Comparison of ENCODE assay signal across 18 cellular contexts in genomic region chr2:213085538-213085937, GRCh38.
A peak's percentile ranks its signal among the peaks of the same experiment; 100 is the strongest.
DNase-seq lines count a peak whose midpoint lies in the region; ATAC-seq and FAIRE-seq lines count a peak whose summit lies in the region.
"Had no signal": no experiment of that assay in that cellular context is flagged by ENCODE, and none has a peak within 500 bp of the region (broad histone marks: within the 10 kb centered on the region; RNA-seq: fewer than 3 reads in every experiment).

No MANE protein-coding gene starts in this region.

- no peaks in the 10 kb centered on the region for H3K9me3 ChIP-seq in SJSA1 (replicated peaks)
- no peaks in the 10 kb centered on the region for H3K9me3 ChIP-seq in mesodermal cell (ENCODE audit: control insufficient read depth, low read length)
- no peaks in the 10 kb centered on the region for H3K9me3 ChIP-seq in small intestine (ENCODE audit: control insufficient read depth, low read depth)
- H3K9me3 ChIP-seq: HAP-1 had no signal

- H3K27ac Mint-ChIP-seq in activated T-cell treated with anti-CD3 and anti-CD28 coated beads, Interleukin-2, amount 50 U/mL, for 72 hours, result peak overlapping the region; percentile 25
- H3K27ac Mint-ChIP-seq in activated naive CD4-positive, alpha-beta T cell treated with anti-CD3 and anti-CD28 coated beads, Interleukin-2, amount 50 U/mL, for 72 hours, result no peak overlapping the region

- no peaks in the 10 kb centered on the region for H3K27me3 Mint-ChIP-seq in activated T-cell treated with anti-CD3 and anti-CD28 coated beads, Interleukin-2, amount 50 U/mL, for 72 hours (ENCODE audit: low read depth)

- peak overlapping the region; percentile 54 for H3K27ac ChIP-seq in SJSA1
- H3K27ac ChIP-seq in mesodermal cell (ENCODE audit: low read depth, low read length, severe bottlenecking), result peak overlapping the region; percentile 76
- no peak overlapping the region for H3K27ac ChIP-seq in small intestine (ENCODE audit: low read depth in 1 of 2, low read length in 1 of 2)

- no peak overlapping the region for H3K4me3 ChIP-seq in SJSA1
- H3K4me3 ChIP-seq in mesodermal cell (ENCODE audit: extremely low read depth, insufficient read depth, low read length, poor library complexity, severe bottlenecking), result no peak overlapping the region
- no peak overlapping the region for H3K4me3 ChIP-seq in small intestine (ENCODE audit: low read depth in 1 of 2, low read length in 2 of 2)
- H3K4me3 ChIP-seq: HAP-1 had no signal

- H3K36me3 ChIP-seq in SJSA1, result no peaks in the 10 kb centered on the region
- no peaks in the 10 kb centered on the region for H3K36me3 ChIP-seq in mesodermal cell (ENCODE audit: control insufficient read depth, insufficient read depth, low read length)
- H3K36me3 ChIP-seq in small intestine (ENCODE audit: control insufficient read depth in 2 of 2, insufficient read depth in 2 of 2, low read length in 2 of 2), result no peaks in the 10 kb centered on the region
- H3K36me3 ChIP-seq: HAP-1 had no signal

- H3K4me3 Mint-ChIP-seq in activated T-cell treated with anti-CD3 and anti-CD28 coated beads, Interleukin-2, amount 50 U/mL, for 72 hours, result peak overlapping the region in 1 of 2 donors; percentile 5

- no peaks in the 10 kb centered on the region for H3K36me3 Mint-ChIP-seq in activated T-cell treated with anti-CD3 and anti-CD28 coated beads, Interleukin-2, amount 50 U/mL, for 72 hours (ENCODE audit: insufficient read depth in 2 of 2)
- H3K36me3 Mint-ChIP-seq in activated naive CD4-positive, alpha-beta T cell treated with anti-CD3 and anti-CD28 coated beads, Interleukin-2, amount 50 U/mL, for 72 hours, result no peaks in the 10 kb centered on the region

- H3K27me3 ChIP-seq in SJSA1 (replicated peaks), result no peaks in the 10 kb centered on the region
- H3K27me3 ChIP-seq in small intestine (ENCODE audit: control insufficient read depth in 2 of 2, insufficient read depth in 2 of 2, low read length in 2 of 2), result no peaks in the 10 kb centered on the region

- no peak for DNase-seq in activated T-cell treated with anti-CD3 and anti-CD28 coated beads, Interleukin-2, amount 50 U/mL, for 72 hours
- DNase-seq in activated T-cell treated with anti-CD3 and anti-CD28 coated beads for 4 hours (no peak), SJSA1 (ENCODE audit: low read depth in 1 of 2, low spot score in 2 of 2) (no peak), small intestine (peak; percentile 32), SK-N-DZ (ENCODE audit: low spot score) (no peak), C1 segment of cervical spinal cord (lab: John Stamatoyannopoulos, UW) (no peak)
- no peak for DNase-seq in activated naive CD4-positive, alpha-beta T cell treated with anti-CD3 and anti-CD28 coated beads, Interleukin-2, amount 50 U/mL, for 72 hours (ENCODE audit: low spot score in 2 of 2)
- DNase-seq: 8988T; Kasumi-1; MM.1S; NCI-H1092 treated with DMSO at 0.1 percent for 48 hours; NCI-H1694; NCI-H526 treated with DMSO at 0.1 percent for 48 hours; NK-92 treated with Interleukin-12 subunit alpha and Interleukin-12 subunit beta, amount 100 ng/mL, for 24 hours; OCI-M1; SHP77 treated with DMSO at 0.1 percent for 48 hours had no signal

- no peak for FAIRE-seq in small intestine (lab: Jason Lieb, UNC)

- peaks cover 26% of the 10 kb centered on the region for H3K4me1 ChIP-seq in SJSA1 (replicated peaks)
- peaks cover 11% of the 10 kb centered on the region for H3K4me1 ChIP-seq in mesodermal cell (ENCODE audit: control insufficient read depth, insufficient read depth, low read length, poor library complexity, severe bottlenecking)
- no peaks in the 10 kb centered on the region for H3K4me1 ChIP-seq in small intestine (ENCODE audit: control insufficient read depth in 2 of 2, insufficient read depth in 1 of 2, low read depth in 1 of 2, low read length in 1 of 2)
- H3K4me1 ChIP-seq: HAP-1 had no signal

- ATAC-seq in activated T-cell treated with anti-CD3 and anti-CD28 coated beads, Interleukin-2, amount 50 U/mL, for 72 hours (replicated peaks in 1 of 2), result no peak
- ATAC-seq in activated naive CD4-positive, alpha-beta T cell treated with anti-CD3 and anti-CD28 coated beads, Interleukin-2, amount 50 U/mL, for 72 hours, result no peak

- H3K4me1 Mint-ChIP-seq in activated T-cell treated with anti-CD3 and anti-CD28 coated beads, Interleukin-2, amount 50 U/mL, for 72 hours (ENCODE audit: low read depth), result peaks cover 12% of the 10 kb centered on the region

- H3K9me3 Mint-ChIP-seq in activated T-cell treated with anti-CD3 and anti-CD28 coated beads, Interleukin-2, amount 50 U/mL, for 72 hours, result peaks cover 2% of the 10 kb centered on the region in 2 donors
- peaks cover 0 to 6% of the 10 kb centered on the region in 2 donors for H3K9me3 Mint-ChIP-seq in activated naive CD4-positive, alpha-beta T cell treated with anti-CD3 and anti-CD28 coated beads, Interleukin-2, amount 50 U/mL, for 72 hours

- WGBS in mesodermal cell (ENCODE audit: insufficient coverage in 2 of 2), 2 experiments, result 61 to 94% methylated on average over 2 to 4 of the region's 4 CpGs
- WGBS in small intestine, 3 donors, result 41 to 72% (median 57%) methylated on average over 4 of the region's 4 CpGs

Comparison
In these comparisons a context has a peak if more than half of its experiments do, and no peak if none do; other contexts are left out.
1. H3K27ac ChIP-seq: peak in SJSA1 (single experiment) and mesodermal cell (single experiment); none in small intestine (0 of 2).